ENCODE assay signal across 15 cellular contexts in the genomic region with DNA sequence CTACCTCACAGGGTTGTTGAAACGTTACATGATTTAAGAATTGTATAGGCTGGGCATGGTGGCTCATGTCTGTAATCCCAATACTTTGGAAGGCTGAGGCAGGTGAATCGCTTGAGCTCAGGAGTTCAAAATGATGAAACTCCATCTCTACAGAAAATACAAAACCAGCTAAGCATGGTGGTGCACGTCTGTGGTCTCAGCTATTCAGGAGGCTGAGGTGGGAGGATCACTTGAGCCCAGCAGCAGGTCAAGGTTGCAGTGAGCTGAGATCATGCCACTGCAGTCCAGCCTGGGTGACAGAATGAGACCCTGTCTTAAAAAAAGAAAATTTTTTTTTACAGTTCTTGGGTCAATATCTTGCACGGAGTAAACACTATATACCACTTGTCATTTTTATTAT. TPM values are rescaled to one million over a fixed set of nuclear protein-coding genes. Genes with fewer than 3 reads are reported as not detected.
DNase-seq lines count a peak whose midpoint lies in the region; ATAC-seq, FAIRE-seq and TF ChIP-seq lines count a peak whose summit lies in the region.
"Had no signal": no experiment of that assay in that cellular context is flagged by ENCODE, and none has a peak within 500 bp of the region (broad histone marks: within the 10 kb centered on the region; RNA-seq: fewer than 3 reads in every experiment).

No MANE protein-coding gene starts in this region.

- H3K4me3 Mint-ChIP-seq in activated CD8-positive, alpha-beta memory T cell treated with anti-CD3 and anti-CD28 coated beads, Interleukin-2, amount 10 ng/mL, durations not matched to agents 7 days and 5 days, result no peak overlapping the region
- H3K4me3 Mint-ChIP-seq: activated naive CD4-positive, alpha-beta T cell treated with anti-CD3 and anti-CD28 coated beads, Interleukin-2, amount 50 U/mL, for 24 hours; memory B cell had no signal

- peak overlapping the region in 10 of 12 donors; percentile 35 to 98 (median 68) for H3K27ac ChIP-seq in heart left ventricle
- H3K27ac ChIP-seq in dorsolateral prefrontal cortex, result peak overlapping the region in 57 of 59 donors; percentile 63 to 99 (median 91)
- H3K27ac ChIP-seq in pancreas, result peak overlapping the region in 3 of 4 donors; percentile 5 to 76 (median 67)
- peak overlapping the region; percentile 76 for H3K27ac ChIP-seq in upper lobe of right lung

- FAIRE-seq in pancreas (lab: Jason Lieb, UNC), result no peak

- H3K4me3 ChIP-seq in heart left ventricle (no peak overlapping the region), dorsolateral prefrontal cortex (no peak overlapping the region), pancreas (no peak overlapping the region), upper lobe of right lung (no peak overlapping the region)
- H3K4me3 ChIP-seq: Peyer's patch had no signal

- WGBS in heart left ventricle, 4 donors, result 65 to 83% (median 71%) methylated on average over 4 of the region's 4 CpGs
- WGBS in pancreas, 2 donors, result 55 to 59% methylated on average over 4 of the region's 4 CpGs

- CTCF ChIA-PET in activated CD8-positive, alpha-beta memory T cell treated with anti-CD3 and anti-CD28 coated beads, Interleukin-2, amount 10 ng/mL, durations not matched to agents 7 days and 5 days (lab: Charles Lee), result interaction anchor here (1.0 kb wide), 1 partner anchor 21 kb away, joined by 3 read pairs; no protein-coding TSS in a partner anchor

- peaks cover 16% of the 10 kb centered on the region for H3K27me3 Mint-ChIP-seq in activated CD8-positive, alpha-beta memory T cell treated with anti-CD3 and anti-CD28 coated beads, Interleukin-2, amount 10 ng/mL, durations not matched to agents 7 days and 5 days

- peaks cover 4% of the 10 kb centered on the region for H3K36me3 Mint-ChIP-seq in activated CD8-positive, alpha-beta memory T cell treated with anti-CD3 and anti-CD28 coated beads, Interleukin-2, amount 10 ng/mL, durations not matched to agents 7 days and 5 days
- H3K36me3 Mint-ChIP-seq: activated naive CD4-positive, alpha-beta T cell treated with anti-CD3 and anti-CD28 coated beads, Interleukin-2, amount 50 U/mL, for 24 hours; memory B cell had no signal

- no peak for DNase-seq in heart left ventricle
- no peak for DNase-seq in Right ventricle myocardium inferior (ENCODE audit: missing footprints)
- no peak for DNase-seq in dorsolateral prefrontal cortex
- DNase-seq in pancreas, result no peak
- no peak for DNase-seq in upper lobe of right lung
- DNase-seq in activated CD8-positive, alpha-beta memory T cell treated with anti-CD3 and anti-CD28 coated beads, Interleukin-2, amount 10 ng/mL, durations not matched to agents 7 days and 5 days, result no peak
- DNase-seq: effector CD4-positive, alpha-beta T cell; NCI-H1048; Peyer's patch had no signal

- H3K4me1 ChIP-seq in heart left ventricle (peaks cover 0 to 55% (median 32%) of the 10 kb centered on the region in 12 donors), pancreas (peaks cover 0 to 4% (median 0%) of the 10 kb centered on the region in 3 donors), upper lobe of right lung (peaks cover 60% of the 10 kb centered on the region)

- no peak for ATAC-seq in heart left ventricle
- ATAC-seq in Right ventricle myocardium inferior, result no peak
- no peak for ATAC-seq in pancreas
- ATAC-seq in upper lobe of right lung, result no peak
- ATAC-seq in GM21717 (IDR thresholded peaks at IDR 0.05; ENCODE audit: unreplicated experiment), result no peak
- no peak for ATAC-seq in activated CD8-positive, alpha-beta memory T cell treated with anti-CD3 and anti-CD28 coated beads, Interleukin-2, amount 10 ng/mL, durations not matched to agents 7 days and 5 days
- no peak for ATAC-seq in GM18873 (IDR thresholded peaks at IDR 0.05; ENCODE audit: low FRiP score, unreplicated experiment)

- TF ChIP-seq POLR2A in heart left ventricle (IDR thresholded peaks at IDR 0.05), result no peak

- no peaks in the 10 kb centered on the region for H3K27me3 ChIP-seq in heart left ventricle
- no peaks in the 10 kb centered on the region for H3K27me3 ChIP-seq in dorsolateral prefrontal cortex
- H3K27me3 ChIP-seq in pancreas, result no peaks in the 10 kb centered on the region
- no peaks in the 10 kb centered on the region for H3K27me3 ChIP-seq in upper lobe of right lung
- H3K27me3 ChIP-seq: Peyer's patch had no signal

- H3K27ac Mint-ChIP-seq in activated CD8-positive, alpha-beta memory T cell treated with anti-CD3 and anti-CD28 coated beads, Interleukin-2, amount 10 ng/mL, durations not matched to agents 7 days and 5 days, result no peak overlapping the region
- H3K27ac Mint-ChIP-seq: activated naive CD4-positive, alpha-beta T cell treated with anti-CD3 and anti-CD28 coated beads, Interleukin-2, amount 50 U/mL, for 24 hours; memory B cell had no signal

- H3K9me3 Mint-ChIP-seq in activated CD8-positive, alpha-beta memory T cell treated with anti-CD3 and anti-CD28 coated beads, Interleukin-2, amount 10 ng/mL, durations not matched to agents 7 days and 5 days (ENCODE audit: low read depth), result no peaks in the 10 kb centered on the region
- H3K9me3 Mint-ChIP-seq: activated naive CD4-positive, alpha-beta T cell treated with anti-CD3 and anti-CD28 coated beads, Interleukin-2, amount 50 U/mL, for 24 hours; memory B cell had no signal

- H3K36me3 ChIP-seq in heart left ventricle, result peaks cover 0 to 18% (median 16%) of the 10 kb centered on the region in 9 donors
- H3K36me3 ChIP-seq in pancreas, result peaks cover 0 to 11% (median 5%) of the 10 kb centered on the region in 3 donors
- H3K36me3 ChIP-seq in upper lobe of right lung, result peaks cover 11% of the 10 kb centered on the region
- H3K36me3 ChIP-seq: Peyer's patch had no signal

- TF ChIP-seq CTCF in heart left ventricle (IDR thresholded peaks at IDR 0.05), result no peak
- no peak for TF ChIP-seq CTCF in dorsolateral prefrontal cortex (IDR thresholded peaks at IDR 0.05 in 54 of 56, conservative IDR thresholded peaks at IDR 0.05 in 2 of 56; ENCODE audit: low read depth in 1 of 56, partially characterized antibody in 56 of 56)
- no peak for TF ChIP-seq CTCF in pancreas (IDR thresholded peaks at IDR 0.05)
- no peak for TF ChIP-seq CTCF in upper lobe of right lung (IDR thresholded peaks at IDR 0.05)

- intact Hi-C loops in heart left ventricle (cut with DNase I), result no loop called here
- intact Hi-C loops in Right ventricle myocardium inferior (cut with DNase I), result no loop called here
- intact Hi-C loops in dorsolateral prefrontal cortex (cut with DNase I), result no loop called here
- intact Hi-C loops in pancreas (cut with DNase I), result no loop called here
- intact Hi-C loops in upper lobe of right lung (cut with DNase I), result no loop called here

- no peaks in the 10 kb centered on the region for H3K4me1 Mint-ChIP-seq in activated CD8-positive, alpha-beta memory T cell treated with anti-CD3 and anti-CD28 coated beads, Interleukin-2, amount 10 ng/mL, durations not matched to agents 7 days and 5 days
- H3K4me1 Mint-ChIP-seq: activated naive CD4-positive, alpha-beta T cell treated with anti-CD3 and anti-CD28 coated beads, Interleukin-2, amount 50 U/mL, for 24 hours had no signal

- H3K9me3 ChIP-seq in heart left ventricle (no peaks in the 10 kb centered on the region), pancreas (no peaks in the 10 kb centered on the region), upper lobe of right lung (no peaks in the 10 kb centered on the region)
- H3K9me3 ChIP-seq: Peyer's patch had no signal

RNA-seq across cellular contexts. Expression of a gene that starts 8.2 kb away (rescaled TPM):
- total RNA-seq in heart left ventricle (10 to 100 TPM; 18.4 to 48.1 (median 33.4) TPM), Right ventricle myocardium inferior (24.3 TPM), dorsolateral prefrontal cortex (100 to 1,000 TPM in 6 of 120 experiments, 10 to 100 TPM in 114; 34.3 to 144 (median 58.1) TPM), pancreas (10 to 100 TPM in 4 of 6 donors, 1 to 10 TPM in 2; 8.6 to 24.4 (median 15.7) TPM), upper lobe of right lung (90.0 TPM)
- polyA plus RNA-seq in heart left ventricle (10 to 100 TPM; 15.2 to 22.9 TPM), pancreas (10 to 100 TPM; 10.8 to 11.9 TPM)
- total RNA-seq in activated CD8-positive, alpha-beta memory T cell treated with anti-CD3 and anti-CD28 coated beads, Interleukin-2, amount 10 ng/mL, durations not matched to agents 7 days and 5 days, result 10 to 100 TPM; 12.9 to 23.5 TPM

RNA-seq across cellular contexts. Expression of a gene that starts 39.3 kb away (rescaled TPM):
- total RNA-seq in heart left ventricle (10 to 100 TPM in 3 of 9 donors, 1 to 10 TPM in 6; 1.6 to 64.5 (median 8.1) TPM), Right ventricle myocardium inferior (1.4 TPM), dorsolateral prefrontal cortex (under 1 TPM in 3 of 120 experiments, not detected in 117; 0.32 to 0.99 (median 0.66) TPM), pancreas (not detected), upper lobe of right lung (0.49 TPM)
- polyA plus RNA-seq in heart left ventricle (10 to 100 TPM; 25.0 to 27.9 TPM), pancreas (under 1 TPM; 0.04 to 0.63 TPM)
- not detected for total RNA-seq in activated CD8-positive, alpha-beta memory T cell treated with anti-CD3 and anti-CD28 coated beads, Interleukin-2, amount 10 ng/mL, durations not matched to agents 7 days and 5 days
- total RNA-seq: NCI-H460, progenitor cell of endocrine pancreas had no signal

RNA-seq across cellular contexts. Expression of a gene that starts 46.1 kb away (rescaled TPM):
- total RNA-seq in heart left ventricle, result 100 to 1,000 TPM in 2 of 9 donors, 10 to 100 TPM in 7; 35.8 to 325 (median 78.6) TPM
- polyA plus RNA-seq in heart left ventricle, result 10 to 100 TPM; 46.6 to 81.7 TPM
- 64.6 TPM for total RNA-seq in Right ventricle myocardium inferior
- 1,000 to 10,000 TPM in 2 of 120 experiments, 100 to 1,000 TPM in 118; 225 to 1,268 (median 522) TPM for total RNA-seq in dorsolateral prefrontal cortex
- 10 to 100 TPM; 49.6 to 91.9 (median 54.8) TPM for total RNA-seq in pancreas
- polyA plus RNA-seq in pancreas, result 100 to 1,000 TPM in 1 of 2 donors, 10 to 100 TPM in 1; 91.9 to 103 TPM
- 280 TPM for total RNA-seq in upper lobe of right lung
- 10 to 100 TPM; 71.7 to 78.3 TPM for total RNA-seq in activated CD8-positive, alpha-beta memory T cell treated with anti-CD3 and anti-CD28 coated beads, Interleukin-2, amount 10 ng/mL, durations not matched to agents 7 days and 5 days
